In genomic region chr10:62083868-62084267, GRCh38 we compare ENCODE assay signal across 9 cellular contexts.
DNase-seq lines count a peak whose midpoint lies in the region; ATAC-seq and TF ChIP-seq lines count a peak whose summit lies in the region.
"Had no signal": no experiment of that assay in that cellular context is flagged by ENCODE, and none has a peak within 500 bp of the region (broad histone marks: within the 10 kb centered on the region; RNA-seq: fewer than 3 reads in every experiment).

No MANE protein-coding gene starts in this region.

- no peaks in the 10 kb centered on the region for H3K27me3 Mint-ChIP-seq in activated CD4-positive, alpha-beta T cell treated with anti-CD3 and anti-CD28 coated beads, Interleukin-2, amount 10 ng/mL, durations not matched to agents 7 days and 5 days

- H3K27ac ChIP-seq in SK-N-MC = peak overlapping the region; percentile 97
- H3K27ac ChIP-seq in gastrocnemius medialis = peak overlapping the region; percentile 95 to 99 (median 96)
- H3K27ac ChIP-seq: C4-2B had no signal

- peak overlapping the region; percentile 90 for H3K27ac Mint-ChIP-seq in activated CD4-positive, alpha-beta T cell treated with anti-CD3 and anti-CD28 coated beads, Interleukin-2, amount 10 ng/mL, durations not matched to agents 7 days and 5 days

- H3K9me3 ChIP-seq in SK-N-MC (ENCODE audit: low read depth, low read length) (no peaks in the 10 kb centered on the region), gastrocnemius medialis (no peaks in the 10 kb centered on the region)

- no peak for TF ChIP-seq POLR2A in gastrocnemius medialis (IDR thresholded peaks at IDR 0.05)

- no peak for DNase-seq in activated CD4-positive, alpha-beta T cell treated with anti-CD3 and anti-CD28 coated beads, Interleukin-2, amount 10 ng/mL, durations not matched to agents 7 days and 5 days
- DNase-seq in activated CD4-positive, alpha-beta T cell treated with anti-CD3 and anti-CD28 coated beads for 1 hour = no peak
- no peak for DNase-seq in SK-N-MC (ENCODE audit: low read depth, low spot score)
- DNase-seq in fibroblast of villous mesenchyme (ENCODE audit: low read depth) = peak; percentile 77
- no peak for DNase-seq in gastrocnemius medialis
- no peak for DNase-seq in midbrain (lab: John Stamatoyannopoulos, UW)

- no peaks in the 10 kb centered on the region for H3K27me3 ChIP-seq in gastrocnemius medialis

- H3K4me3 Mint-ChIP-seq in activated CD4-positive, alpha-beta T cell treated with anti-CD3 and anti-CD28 coated beads, Interleukin-2, amount 10 ng/mL, durations not matched to agents 7 days and 5 days = peak overlapping the region; percentile 59

- peaks cover 6% of the 10 kb centered on the region for H3K36me3 ChIP-seq in SK-N-MC (ENCODE audit: insufficient read depth, low read length)
- peaks cover 5 to 56% of the 10 kb centered on the region in 2 donors for H3K36me3 ChIP-seq in gastrocnemius medialis

- intact Hi-C loops in gastrocnemius medialis (cut with DNase I; ENCODE audit: low total_unique reads) = no loop called here

- H3K36me3 Mint-ChIP-seq in activated CD4-positive, alpha-beta T cell treated with anti-CD3 and anti-CD28 coated beads, Interleukin-2, amount 10 ng/mL, durations not matched to agents 7 days and 5 days (ENCODE audit: low read depth) = peaks cover 80% of the 10 kb centered on the region

- H3K4me1 Mint-ChIP-seq in activated CD4-positive, alpha-beta T cell treated with anti-CD3 and anti-CD28 coated beads, Interleukin-2, amount 10 ng/mL, durations not matched to agents 7 days and 5 days = peaks cover 78% of the 10 kb centered on the region

- H3K9ac ChIP-seq in SK-N-MC (ENCODE audit: insufficient read length) = no peak overlapping the region

- CTCF ChIA-PET in activated CD4-positive, alpha-beta T cell treated with anti-CD3 and anti-CD28 coated beads, Interleukin-2, amount 10 ng/mL, durations not matched to agents 7 days and 5 days (lab: Charles Lee) = interaction anchor here (1.5 to 1.7 kb wide), 2 partner anchors 12 to 46 kb away, joined by 3 to 6 read pairs; no protein-coding TSS in a partner anchor

- in situ Hi-C loops in gastrocnemius medialis (cut with MboI; ENCODE audit: low sequenced_read_pairs in 4 of 4) = loop anchor here in 1 of 4 donors (25.0 kb wide), 1 partner anchor 1178 kb away; no protein-coding TSS in a partner anchor

- peaks cover 14% of the 10 kb centered on the region for H3K9me3 Mint-ChIP-seq in activated CD4-positive, alpha-beta T cell treated with anti-CD3 and anti-CD28 coated beads, Interleukin-2, amount 10 ng/mL, durations not matched to agents 7 days and 5 days

- peaks cover 54 to 61% of the 10 kb centered on the region in 2 donors for H3K4me1 ChIP-seq in gastrocnemius medialis

- POLR2A ChIA-PET in activated CD4-positive, alpha-beta T cell treated with anti-CD3 and anti-CD28 coated beads, Interleukin-2, amount 10 ng/mL, durations not matched to agents 7 days and 5 days (lab: Charles Lee) = no interaction called here

- TF ChIP-seq CTCF in fibroblast of villous mesenchyme (IDR thresholded peaks at IDR 0.05; ENCODE audit: insufficient read depth, low read depth, low read length) = no peak
- no peak for TF ChIP-seq CTCF in gastrocnemius medialis (IDR thresholded peaks at IDR 0.05 in 4 of 5, conservative IDR thresholded peaks at IDR 0.05 in 1 of 5)

- H3K4me3 ChIP-seq in SK-N-MC (peak overlapping the region; percentile 64), fibroblast of villous mesenchyme (ENCODE audit: low read depth, low read length) (no peak overlapping the region), gastrocnemius medialis (no peak overlapping the region)

- peak in 1 of 2 donors; percentile 6 for ATAC-seq in gastrocnemius medialis
- ATAC-seq in GM21723 (IDR thresholded peaks at IDR 0.05; ENCODE audit: unreplicated experiment) = no peak
- ATAC-seq in HG03442 (IDR thresholded peaks at IDR 0.05; ENCODE audit: unreplicated experiment) = no peak
